ENCODE assay signal across 2 cellular contexts in the genomic region with DNA sequence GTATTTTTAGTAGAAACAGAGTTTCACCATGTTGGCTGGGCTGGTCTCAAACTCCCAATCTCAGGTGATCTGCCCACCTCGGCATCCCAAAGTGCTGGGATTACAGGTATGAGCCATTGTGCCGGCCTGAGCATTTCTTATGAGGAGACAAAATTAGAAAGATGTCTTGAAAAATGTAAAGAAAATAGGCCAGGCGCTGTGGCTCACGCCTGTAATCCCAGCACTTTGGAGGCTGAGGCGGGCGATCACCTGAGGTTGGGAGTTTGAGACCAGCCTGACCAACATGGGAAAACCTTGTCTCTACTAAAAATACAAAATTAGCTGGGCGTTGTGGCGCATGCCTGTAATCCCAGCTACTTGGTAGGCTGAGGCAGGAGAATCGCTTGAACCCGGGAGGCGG. TPM values are rescaled to one million over a fixed set of nuclear protein-coding genes. Genes with fewer than 3 reads are reported as not detected.
"Had no signal": no experiment of that assay in that cellular context is flagged by ENCODE, and none has a peak within 500 bp of the region (broad histone marks: within the 10 kb centered on the region; RNA-seq: fewer than 3 reads in every experiment).

No MANE protein-coding gene starts in this region.

RNA-seq across cellular contexts. Expression of a gene that starts 42.9 kb away (rescaled TPM):
- total RNA-seq: G401, GM12878 had no signal
- polyA plus RNA-seq: GM12878 had no signal
